In the genomic region with DNA sequence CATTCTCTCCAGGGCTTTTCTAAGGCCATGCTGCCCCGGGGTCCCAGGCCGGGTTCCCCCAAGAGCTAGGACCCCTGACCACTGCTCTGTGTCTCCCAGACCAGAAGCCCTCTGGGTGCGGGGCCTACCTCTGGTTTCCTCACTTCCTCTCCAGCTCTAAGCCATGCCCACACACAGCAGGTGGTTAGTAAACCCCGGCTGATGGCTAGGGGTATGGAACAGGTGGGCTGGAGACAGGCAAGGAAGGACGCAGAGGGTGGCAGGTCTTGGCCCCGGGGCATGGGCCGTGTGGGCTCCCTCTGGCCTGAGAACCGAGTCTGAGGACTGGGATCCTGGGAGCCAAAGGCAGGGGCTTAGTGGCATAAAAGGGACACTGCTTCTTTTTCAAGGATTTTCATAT, we compare ENCODE assay signal across 21 cellular contexts. TPM values are rescaled to one million over a fixed set of nuclear protein-coding genes. Genes with fewer than 3 reads are reported as not detected.
"Had no signal": no experiment of that assay in that cellular context is flagged by ENCODE, and none has a peak within 500 bp of the region (broad histone marks: within the 10 kb centered on the region; RNA-seq: fewer than 3 reads in every experiment).

No MANE protein-coding gene starts in this region.

- H3K36me3 ChIP-seq: ascending aorta, gastroesophageal sphincter, heart left ventricle, prostate gland, right atrium auricular region, suprapubic skin had no signal

- H3K9me3 ChIP-seq: ascending aorta, gastroesophageal sphincter, heart left ventricle, prostate gland, right atrium auricular region, suprapubic skin had no signal

- H3K27ac Mint-ChIP-seq: activated CD4-positive, alpha-beta T cell treated with anti-CD3 and anti-CD28 coated beads, Interleukin-2, amount 10 ng/mL, durations not matched to agents 24 days and 14 days; memory B cell; stimulated activated naive CD8-positive, alpha-beta T cell treated with anti-CD3 and anti-CD28 coated beads, Interleukin-15, Interleukin-2, amounts not matched to agents 100 ng/mL and 50 ng/mL, for 24 hours had no signal

- H3K4me3 ChIP-seq: ascending aorta, gastroesophageal sphincter, heart left ventricle, prostate gland, right atrium auricular region, suprapubic skin had no signal

- H3K4me1 Mint-ChIP-seq: activated CD4-positive, alpha-beta T cell treated with anti-CD3 and anti-CD28 coated beads, Interleukin-2, amount 10 ng/mL, durations not matched to agents 24 days and 14 days; memory B cell had no signal

- H3K36me3 Mint-ChIP-seq: memory B cell had no signal

- H3K9me3 Mint-ChIP-seq: activated CD4-positive, alpha-beta T cell treated with anti-CD3 and anti-CD28 coated beads, Interleukin-2, amount 10 ng/mL, durations not matched to agents 24 days and 14 days; memory B cell; neural crest cell; stimulated activated naive CD8-positive, alpha-beta T cell treated with anti-CD3 and anti-CD28 coated beads, Interleukin-15, Interleukin-2, amounts not matched to agents 100 ng/mL and 50 ng/mL, for 24 hours had no signal

- H3K27me3 Mint-ChIP-seq: activated CD4-positive, alpha-beta T cell treated with anti-CD3 and anti-CD28 coated beads, Interleukin-2, amount 10 ng/mL, durations not matched to agents 24 days and 14 days; stimulated activated naive CD8-positive, alpha-beta T cell treated with anti-CD3 and anti-CD28 coated beads, Interleukin-15, Interleukin-2, amounts not matched to agents 100 ng/mL and 50 ng/mL, for 24 hours had no signal

- H3K27me3 ChIP-seq: ascending aorta had no signal

- H3K4me1 ChIP-seq: ascending aorta had no signal

- H3K4me3 Mint-ChIP-seq: activated CD4-positive, alpha-beta T cell treated with anti-CD3 and anti-CD28 coated beads, Interleukin-2, amount 10 ng/mL, durations not matched to agents 24 days and 14 days; memory B cell; neural crest cell; stimulated activated naive CD8-positive, alpha-beta T cell treated with anti-CD3 and anti-CD28 coated beads, Interleukin-15, Interleukin-2, amounts not matched to agents 100 ng/mL and 50 ng/mL, for 24 hours had no signal

- ATAC-seq: esophagus mucosa, gastroesophageal sphincter had no signal

- H3K27ac ChIP-seq: ascending aorta, gastroesophageal sphincter, heart left ventricle, prostate gland, right atrium auricular region, suprapubic skin had no signal

- DNase-seq: activated CD4-positive, alpha-beta T cell treated with anti-CD3 and anti-CD28 coated beads, Interleukin-2, amount 10 ng/mL, durations not matched to agents 24 days and 14 days; activated CD8-positive, alpha-beta memory T cell treated with anti-CD3 and anti-CD28 coated beads for 24 hours; activated CD8-positive, alpha-beta memory T cell treated with anti-CD3 and anti-CD28 coated beads, Interleukin-2, amount 50 U/mL, for 48 hours; activated effector memory CD4-positive, alpha-beta T cell treated with Interleukin-2 at 50 U/mL for 16 hours; activated naive CD4-positive, alpha-beta T cell treated with anti-CD3 and anti-CD28 coated beads, Interleukin-2, amount 50 U/mL, for 16 hours; activated T-cell treated with anti-CD3 and anti-CD28 coated beads, Interleukin-2, amount 50 U/mL, for 48 hours; cortex of kidney; effector CD8-positive, alpha-beta T cell; stimulated activated CD4-positive, alpha-beta T cell treated with anti-CD3 and anti-CD28 coated beads, Interleukin-2, amount 100 ng/mL, for 24 hours; T-helper 9 cell; trophoblast cell had no signal

RNA-seq across cellular contexts. Expression of gene PLCH2, which starts 15.9 kb away (rescaled TPM):
- total RNA-seq: ascending aorta had no signal
